ENCODE assay signal across 1 cellular context in the genomic region with DNA sequence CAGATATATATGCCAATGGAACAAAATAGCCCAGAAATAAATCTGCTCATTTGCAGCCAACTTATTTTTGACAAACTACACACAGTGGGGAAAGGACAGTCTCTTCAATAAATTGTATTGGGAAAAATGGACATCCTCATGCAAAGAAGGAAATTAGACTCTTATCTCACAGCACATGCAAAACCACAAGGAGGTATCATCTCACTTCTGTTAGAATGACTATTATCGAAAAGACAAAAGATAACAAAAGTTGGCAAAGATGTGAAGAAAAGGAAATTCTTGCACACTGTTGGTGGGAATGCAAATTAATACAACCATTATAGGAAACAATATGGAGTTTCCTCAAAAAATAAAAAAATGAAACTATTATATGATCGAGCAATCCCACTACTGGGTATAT.
TF ChIP-seq lines count a peak whose summit lies in the region.

No MANE protein-coding gene starts in this region.

TF ChIP-seq in GM12878, 131 proteins besides CTCF, POLR2A, EP300 and RAD21 (continued from another document):
- TF ChIP-seq, protein P1, sequence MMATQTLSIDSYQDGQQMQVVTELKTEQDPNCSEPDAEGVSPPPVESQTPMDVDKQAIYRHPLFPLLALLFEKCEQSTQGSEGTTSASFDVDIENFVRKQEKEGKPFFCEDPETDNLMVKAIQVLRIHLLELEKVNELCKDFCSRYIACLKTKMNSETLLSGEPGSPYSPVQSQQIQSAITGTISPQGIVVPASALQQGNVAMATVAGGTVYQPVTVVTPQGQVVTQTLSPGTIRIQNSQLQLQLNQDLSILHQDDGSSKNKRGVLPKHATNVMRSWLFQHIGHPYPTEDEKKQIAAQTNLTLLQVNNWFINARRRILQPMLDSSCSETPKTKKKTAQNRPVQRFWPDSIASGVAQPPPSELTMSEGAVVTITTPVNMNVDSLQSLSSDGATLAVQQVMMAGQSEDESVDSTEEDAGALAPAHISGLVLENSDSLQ (IDR thresholded peaks at IDR 0.05) = no peak
- TF ChIP-seq RB1 (IDR thresholded peaks at IDR 0.05; ENCODE audit: borderline replicate concordance) (no peak), ZNF217 (IDR thresholded peaks at IDR 0.05) (no peak), SRF (IDR thresholded peaks at IDR 0.05; ENCODE audit: low read depth in 2 of 2, low read length in 2 of 2) (no peak), KLF5 (IDR thresholded peaks at IDR 0.05; ENCODE audit: partially characterized antibody) (no peak), RFX5 (IDR thresholded peaks at IDR 0.05; ENCODE audit: low read depth, low read length) (no peak), STAT3 (IDR thresholded peaks at IDR 0.05; ENCODE audit: low read depth, low read length) (no peak), ZNF384 (IDR thresholded peaks at IDR 0.05; ENCODE audit: borderline replicate concordance, low read depth, low read length) (no peak), IKZF1 (conservative IDR thresholded peaks at IDR 0.05) (no peak)
- TF ChIP-seq, protein P2, sequence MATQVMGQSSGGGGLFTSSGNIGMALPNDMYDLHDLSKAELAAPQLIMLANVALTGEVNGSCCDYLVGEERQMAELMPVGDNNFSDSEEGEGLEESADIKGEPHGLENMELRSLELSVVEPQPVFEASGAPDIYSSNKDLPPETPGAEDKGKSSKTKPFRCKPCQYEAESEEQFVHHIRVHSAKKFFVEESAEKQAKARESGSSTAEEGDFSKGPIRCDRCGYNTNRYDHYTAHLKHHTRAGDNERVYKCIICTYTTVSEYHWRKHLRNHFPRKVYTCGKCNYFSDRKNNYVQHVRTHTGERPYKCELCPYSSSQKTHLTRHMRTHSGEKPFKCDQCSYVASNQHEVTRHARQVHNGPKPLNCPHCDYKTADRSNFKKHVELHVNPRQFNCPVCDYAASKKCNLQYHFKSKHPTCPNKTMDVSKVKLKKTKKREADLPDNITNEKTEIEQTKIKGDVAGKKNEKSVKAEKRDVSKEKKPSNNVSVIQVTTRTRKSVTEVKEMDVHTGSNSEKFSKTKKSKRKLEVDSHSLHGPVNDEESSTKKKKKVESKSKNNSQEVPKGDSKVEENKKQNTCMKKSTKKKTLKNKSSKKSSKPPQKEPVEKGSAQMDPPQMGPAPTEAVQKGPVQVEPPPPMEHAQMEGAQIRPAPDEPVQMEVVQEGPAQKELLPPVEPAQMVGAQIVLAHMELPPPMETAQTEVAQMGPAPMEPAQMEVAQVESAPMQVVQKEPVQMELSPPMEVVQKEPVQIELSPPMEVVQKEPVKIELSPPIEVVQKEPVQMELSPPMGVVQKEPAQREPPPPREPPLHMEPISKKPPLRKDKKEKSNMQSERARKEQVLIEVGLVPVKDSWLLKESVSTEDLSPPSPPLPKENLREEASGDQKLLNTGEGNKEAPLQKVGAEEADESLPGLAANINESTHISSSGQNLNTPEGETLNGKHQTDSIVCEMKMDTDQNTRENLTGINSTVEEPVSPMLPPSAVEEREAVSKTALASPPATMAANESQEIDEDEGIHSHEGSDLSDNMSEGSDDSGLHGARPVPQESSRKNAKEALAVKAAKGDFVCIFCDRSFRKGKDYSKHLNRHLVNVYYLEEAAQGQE (IDR thresholded peaks at IDR 0.05; ENCODE audit: low read depth, low read length) = no peak
